Comparison of ENCODE assay signal across 10 cellular contexts in the genomic region with DNA sequence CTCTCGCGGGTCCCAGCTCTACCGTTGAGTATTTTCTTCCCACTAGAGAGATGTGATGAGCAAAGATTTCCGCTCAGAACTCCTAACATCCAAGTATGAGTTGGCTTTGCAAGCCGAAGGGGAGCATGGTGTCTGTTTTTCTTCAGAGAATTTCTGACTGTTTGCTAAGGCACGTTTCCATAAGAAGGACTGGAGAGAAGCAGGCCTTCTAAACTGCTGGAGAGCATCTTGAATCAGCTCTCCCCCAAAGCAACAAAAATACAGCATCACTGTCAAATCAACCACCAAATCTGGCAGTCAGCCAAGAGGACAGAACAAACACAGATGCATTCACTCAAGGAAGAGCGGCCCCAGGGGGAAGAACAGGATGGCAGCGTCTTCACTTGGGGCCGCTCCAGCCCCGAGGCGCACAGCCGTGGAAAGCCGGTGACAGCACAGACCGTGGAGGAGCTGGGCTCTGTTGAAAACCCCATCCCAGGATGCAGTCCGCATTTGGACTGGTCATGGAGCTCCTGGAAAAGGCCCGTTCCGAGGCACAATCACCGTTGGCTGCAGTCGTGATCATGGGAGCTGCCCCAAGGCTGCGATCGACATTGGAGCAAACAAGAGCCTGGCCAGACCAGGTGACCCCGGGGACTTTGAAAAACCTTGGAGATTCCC.
DNase-seq lines count a peak whose midpoint lies in the region; ATAC-seq and TF ChIP-seq lines count a peak whose summit lies in the region.
"Had no signal": no experiment of that assay in that cellular context is flagged by ENCODE, and none has a peak within 500 bp of the region (broad histone marks: within the 10 kb centered on the region; RNA-seq: fewer than 3 reads in every experiment).

No MANE protein-coding gene starts in this region.

- ATAC-seq in heart left ventricle, result peak in 3 of 4 donors; percentile 53 to 65 (median 54)

- peak; percentile 10 for DNase-seq in NCI-H2227 (lab: John Stamatoyannopoulos, UW; ENCODE audit: unreplicated experiment)
- no peak for DNase-seq in NCI-H2227 treated with DMSO at 0.1 percent for 48 hours (lab: John Stamatoyannopoulos, UW)
- DNase-seq in NCI-H345 treated with DMSO at 0.1 percent for 48 hours (lab: John Stamatoyannopoulos, UW; ENCODE audit: unreplicated experiment), result peak; percentile 42
- DNase-seq in heart left ventricle, result peak; percentile 37 to 73 (median 64)
- DNase-seq in superior temporal gyrus (ENCODE audit: extremely low spot score), result peak; percentile 55
- no peak for DNase-seq in stimulated activated CD4-positive, alpha-beta T cell treated with anti-CD3 and anti-CD28 coated beads, Interleukin-2, amount 100 ng/mL, for 24 hours
- DNase-seq in HUDEP-2 (lab: John Stamatoyannopoulos, UW; ENCODE audit: unreplicated experiment in 76 of 76), result no peak
- DNase-seq in glomerular visceral epithelial cell (ENCODE audit: extremely low spot score), result no peak
- DNase-seq: activated gamma-delta T cell had no signal

- WGBS in heart left ventricle, 4 donors, result 58 to 69% (median 61%) methylated on average over 11 to 22 of the region's 22 CpGs

- peaks cover 0 to 32% (median 18%) of the 10 kb centered on the region in 12 donors for H3K9me3 ChIP-seq in heart left ventricle
- H3K9me3 ChIP-seq: pancreas had no signal

- TF ChIP-seq CTCF in heart left ventricle (IDR thresholded peaks at IDR 0.05), result no peak

- H3K4me3 ChIP-seq in heart left ventricle, result no peak overlapping the region
- H3K4me3 ChIP-seq: pancreas had no signal

- intact Hi-C loops in heart left ventricle (cut with DNase I), result no loop called here

- no peaks in the 10 kb centered on the region for H3K27me3 ChIP-seq in heart left ventricle
- H3K27me3 ChIP-seq: pancreas had no signal

- peaks cover 0 to 13% (median 0%) of the 10 kb centered on the region in 9 donors for H3K36me3 ChIP-seq in heart left ventricle
- H3K36me3 ChIP-seq: pancreas had no signal

- TF ChIP-seq POLR2A in heart left ventricle (IDR thresholded peaks at IDR 0.05), result no peak

- H3K27ac ChIP-seq in heart left ventricle, result peak overlapping the region in 2 of 12 donors; percentile 30 to 83
- H3K27ac ChIP-seq: pancreas had no signal

- peaks cover 0 to 13% (median 2%) of the 10 kb centered on the region in 12 donors for H3K4me1 ChIP-seq in heart left ventricle
- H3K4me1 ChIP-seq: pancreas had no signal

Comparison
In these comparisons a context has a peak if more than half of its experiments do, and no peak if none do; other contexts are left out.
1. DNase-seq: peak in NCI-H2227 (single experiment), NCI-H345 treated with DMSO at 0.1 percent for 48 hours (single experiment), heart left ventricle (5 of 5) and superior temporal gyrus (single experiment); none in NCI-H2227 treated with DMSO at 0.1 percent for 48 hours (single experiment), stimulated activated CD4-positive, alpha-beta T cell treated with anti-CD3 and anti-CD28 coated beads, Interleukin-2, amount 100 ng/mL, for 24 hours (0 of 2), HUDEP-2 (0 of 76) and glomerular visceral epithelial cell (single experiment).